ENCODE assay signal across 9 cellular contexts in the genomic region with DNA sequence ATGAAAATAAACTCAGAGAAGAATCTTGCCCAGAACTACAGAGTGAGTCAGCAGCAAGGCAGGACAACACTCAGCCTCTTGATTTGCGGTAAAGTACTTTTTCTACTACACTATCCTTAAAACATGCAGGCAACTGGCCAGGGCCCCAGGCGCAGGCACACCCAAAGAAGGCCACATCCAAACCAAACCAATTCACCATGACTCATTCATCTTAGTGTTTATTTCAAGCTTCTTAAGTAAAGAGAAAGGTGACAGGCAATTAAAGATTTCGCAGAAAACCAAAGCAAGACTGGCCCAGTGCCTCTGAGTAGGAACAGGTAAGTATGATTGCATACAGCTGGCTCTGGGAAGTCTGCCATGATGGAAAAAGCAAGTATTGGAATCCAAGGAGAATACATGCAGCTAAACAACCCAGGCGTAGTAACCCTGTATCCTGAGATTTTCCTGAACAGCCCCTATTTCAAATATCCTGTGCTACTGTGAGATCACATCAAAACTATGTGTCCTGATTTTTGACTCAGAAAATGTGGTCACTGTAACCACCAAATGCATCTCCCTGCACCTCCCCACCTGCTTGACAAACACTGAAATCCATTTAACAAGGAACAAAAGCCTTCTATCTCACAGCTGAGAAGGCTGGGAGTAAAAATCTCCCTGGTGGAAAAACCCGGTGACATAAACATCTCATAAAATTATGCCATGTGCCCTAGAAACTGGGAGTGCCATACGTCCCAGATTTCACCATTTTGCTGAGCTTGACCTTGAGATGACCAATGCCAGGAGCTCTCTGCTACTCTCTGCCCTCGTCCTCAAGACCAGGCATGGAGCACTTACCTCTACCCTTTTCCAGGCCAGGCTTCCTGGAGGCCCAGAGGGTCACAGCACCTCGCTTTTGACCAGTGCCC. TPM values are rescaled to one million over a fixed set of nuclear protein-coding genes. Genes with fewer than 3 reads are reported as not detected.
DNase-seq lines count a peak whose midpoint lies in the region; ATAC-seq, FAIRE-seq and TF ChIP-seq lines count a peak whose summit lies in the region.
"Had no signal": no experiment of that assay in that cellular context is flagged by ENCODE, and none has a peak within 500 bp of the region (broad histone marks: within the 10 kb centered on the region; RNA-seq: fewer than 3 reads in every experiment).

No MANE protein-coding gene starts in this region.

- H3K4me3 ChIP-seq in astrocyte (ENCODE audit: insufficient read depth, low read depth, low read length) = peak overlapping the region; percentile 38

- no peaks in the 10 kb centered on the region for H3K36me3 ChIP-seq in astrocyte (ENCODE audit: insufficient read depth, low read length)

- no peaks in the 10 kb centered on the region for H4K20me1 ChIP-seq in astrocyte (ENCODE audit: insufficient read depth, low read length)

- DNase-seq in HS-27A (ENCODE audit: low read depth) (peak; percentile 98), astrocyte (ENCODE audit: low read depth) (peak; percentile 100), islet precursor cell (peak; percentile 87), superior temporal gyrus (ENCODE audit: extremely low spot score) (peak; percentile 56), DMS153 (lab: John Stamatoyannopoulos, UW) (no peak), putamen (ENCODE audit: low spot score) (no peak)
- DNase-seq in NK-92 treated with Interleukin-12 subunit alpha and Interleukin-12 subunit beta, amount 100 ng/mL, for 24 hours (lab: John Stamatoyannopoulos, UW) = no peak

- peak overlapping the region; percentile 74 for H3K4me2 ChIP-seq in astrocyte (ENCODE audit: low read length)

- no peaks in the 10 kb centered on the region for H3K27me3 ChIP-seq in astrocyte (ENCODE audit: insufficient read depth, low read length)

- peaks cover 48% of the 10 kb centered on the region for H3K4me1 ChIP-seq in astrocyte (ENCODE audit: insufficient read depth, low read length)

- no peaks in the 10 kb centered on the region for H3K79me2 ChIP-seq in astrocyte (ENCODE audit: insufficient read depth, low read length)

- no peaks in the 10 kb centered on the region for H3K9me3 ChIP-seq in astrocyte (ENCODE audit: insufficient read depth, low read depth, low read length)

- H3K27me3 Mint-ChIP-seq in astrocyte (ENCODE audit: low read depth, unreplicated experiment) = no peaks in the 10 kb centered on the region

- no peak for TF ChIP-seq CTCF in astrocyte (IDR thresholded peaks at IDR 0.05; ENCODE audit: insufficient read depth, low read depth, low read length)

- peak overlapping the region; percentile 99 for H3K27ac ChIP-seq in astrocyte (ENCODE audit: low read depth, low read length)

- H3K4me1 Mint-ChIP-seq in astrocyte (ENCODE audit: low read depth, unreplicated experiment) = peaks cover 48% of the 10 kb centered on the region

- no peak for FAIRE-seq in astrocyte (lab: Jason Lieb, UNC)

- peaks cover 4% of the 10 kb centered on the region for H3K9me3 Mint-ChIP-seq in astrocyte (ENCODE audit: unreplicated experiment)

- ATAC-seq in GM19395 (IDR thresholded peaks at IDR 0.05; ENCODE audit: unreplicated experiment) = no peak

- H3K9ac ChIP-seq in astrocyte (ENCODE audit: low read length) = peak overlapping the region; percentile 86

- peak overlapping the region; percentile 17 for H3K4me3 Mint-ChIP-seq in astrocyte (ENCODE audit: unreplicated experiment)

- H2AFZ ChIP-seq in astrocyte (ENCODE audit: low read depth, low read length) = no peak overlapping the region

- peak overlapping the region; percentile 99 for H3K27ac Mint-ChIP-seq in astrocyte (ENCODE audit: unreplicated experiment)

- H3K36me3 Mint-ChIP-seq in astrocyte (ENCODE audit: low read depth, unreplicated experiment) = no peaks in the 10 kb centered on the region

RNA-seq across cellular contexts. Expression of a gene that starts 12.4 kb away (rescaled TPM):
- 2.0 and 2.2 TPM in 2 replicates for total RNA-seq in astrocyte
- total RNA-seq: dermis microvascular lymphatic vessel endothelial cell had no signal

RNA-seq across cellular contexts. Expression of a gene that starts 12.5 kb away (rescaled TPM):
- total RNA-seq in astrocyte = 28.1 and 28.7 TPM in 2 replicates

RNA-seq across cellular contexts. Expression of a gene that starts 33.2 kb away (rescaled TPM):
- total RNA-seq in astrocyte = 6.2 and 12.3 TPM in 2 replicates

RNA-seq across cellular contexts. Expression of a gene that starts 47.8 kb away (rescaled TPM):
- total RNA-seq in astrocyte = not detected in 2 replicates
- total RNA-seq: dermis microvascular lymphatic vessel endothelial cell had no signal

RNA-seq across cellular contexts. Expression of a gene that starts 54.3 kb away (rescaled TPM):
- total RNA-seq in astrocyte = 13.3 and 14.2 TPM in 2 replicates

Comparison
In these comparisons a context has a peak if more than half of its experiments do, and no peak if none do; other contexts are left out.
1. DNase-seq: peak in HS-27A (single experiment), astrocyte (single experiment), islet precursor cell (single experiment) and superior temporal gyrus (single experiment); none in NK-92 treated with Interleukin-12 subunit alpha and Interleukin-12 subunit beta, amount 100 ng/mL, for 24 hours (single experiment), DMS153 (single experiment) and putamen (single experiment).